26 cellular contexts compared by ENCODE assay signal in genomic region chr17:7063518-7064094, GRCh38. TPM values are rescaled to one million over a fixed set of nuclear protein-coding genes. Genes with fewer than 3 reads are reported as not detected.
DNase-seq lines count a peak whose midpoint lies in the region; ATAC-seq, FAIRE-seq and TF ChIP-seq lines count a peak whose summit lies in the region.
"Had no signal": no experiment of that assay in that cellular context is flagged by ENCODE, and none has a peak within 500 bp of the region (broad histone marks: within the 10 kb centered on the region; RNA-seq: fewer than 3 reads in every experiment).

No MANE protein-coding gene starts in this region.

- no peak overlapping the region for H3K4me3 Mint-ChIP-seq in effector memory CD8-positive, alpha-beta T cell
- no peak overlapping the region for H3K4me3 Mint-ChIP-seq in naive thymus-derived CD4-positive, alpha-beta T cell
- H3K4me3 Mint-ChIP-seq: dendritic cell treated with granulocyte-macrophage colony-stimulating factor and Interleukin-4, amounts not matched to agents 40 ng/mL and 50 ng/mL, for 4 days; T-helper 1 cell treated with Interleukin-12 subunit alpha and Interleukin-12 subunit beta and Interleukin-4 antibody, amounts not matched to agents 30 μg/mL and 1 μg/mL, for 36 hours had no signal

- no peak overlapping the region for H3K4me3 ChIP-seq in A549
- H3K4me3 ChIP-seq in fibroblast of the aortic adventitia (ENCODE audit: low read depth, low read length): no peak overlapping the region
- no peak overlapping the region for H3K4me3 ChIP-seq in naive thymus-derived CD4-positive, alpha-beta T cell (ENCODE audit: low read length)
- H3K4me3 ChIP-seq: BLaER1 treated with 17β-estradiol and CSF1 and Interleukin-3, amounts not matched to agents 10 nM and 100 nM; body of pancreas; esophagus squamous epithelium; right lobe of liver; SJCRH30; tibial nerve had no signal

- H3K4me2 ChIP-seq in A549: peak overlapping the region; percentile 5; the same call in 1 of the 3 replicates

- TF ChIP-seq POLR2A in A549 (IDR thresholded peaks at IDR 0.05; ENCODE audit: low read length): no peak

- peaks cover 43% of the 10 kb centered on the region for H3K4me1 ChIP-seq in A549
- no peaks in the 10 kb centered on the region for H3K4me1 ChIP-seq in naive thymus-derived CD4-positive, alpha-beta T cell (ENCODE audit: control insufficient read depth in 2 of 2, insufficient read depth in 2 of 2, low read length in 2 of 2)
- H3K4me1 ChIP-seq: body of pancreas, right lobe of liver, SJCRH30, tibial nerve had no signal

- peak overlapping the region; percentile 11 to 91; a peak in 4 of 6 replicates for H3K27ac ChIP-seq in A549
- no peak overlapping the region for H3K27ac ChIP-seq in naive thymus-derived CD4-positive, alpha-beta T cell (ENCODE audit: low read depth, low read length)
- H3K27ac ChIP-seq: BLaER1 treated with 17β-estradiol and CSF1 and Interleukin-3, amounts not matched to agents 10 nM and 100 nM; body of pancreas; esophagus squamous epithelium; right lobe of liver; SJCRH30; tibial nerve; VCaP had no signal

- H3K4me1 Mint-ChIP-seq in effector memory CD8-positive, alpha-beta T cell (ENCODE audit: low read depth in 2 of 2): no peaks in the 10 kb centered on the region
- H3K4me1 Mint-ChIP-seq in naive thymus-derived CD4-positive, alpha-beta T cell: peaks cover 0 to 8% (median 4%) of the 10 kb centered on the region in 7 donors

- peaks cover 4% of the 10 kb centered on the region for H3K36me3 Mint-ChIP-seq in effector memory CD8-positive, alpha-beta T cell (ENCODE audit: insufficient read depth)
- H3K36me3 Mint-ChIP-seq in naive thymus-derived CD4-positive, alpha-beta T cell: peaks cover 0 to 11% (median 6%) of the 10 kb centered on the region in 5 donors

- H3K9me3 ChIP-seq in A549: peaks cover 8% of the 10 kb centered on the region; the same call in 1 of the 3 replicates
- H3K9me3 ChIP-seq in naive thymus-derived CD4-positive, alpha-beta T cell (ENCODE audit: control insufficient read depth in 2 of 3, low read length in 3 of 3): peaks cover 0 to 8% (median 0%) of the 10 kb centered on the region in 3 experiments
- H3K9me3 ChIP-seq: right lobe of liver, SJCRH30 had no signal

- intact Hi-C loops in naive thymus-derived CD4-positive, alpha-beta T cell (cut with micrococcal nuclease): no loop called here

- H3K27me3 ChIP-seq in naive thymus-derived CD4-positive, alpha-beta T cell (ENCODE audit: control insufficient read depth in 2 of 2, insufficient read depth in 2 of 2, low read length in 2 of 2): no peaks in the 10 kb centered on the region
- H3K27me3 ChIP-seq: BLaER1 treated with 17β-estradiol and CSF1 and Interleukin-3, amounts not matched to agents 10 nM and 100 nM; body of pancreas; esophagus squamous epithelium; right lobe of liver; SJCRH30; tibial nerve had no signal

- FAIRE-seq in A549 (lab: Jason Lieb, UNC): peak; percentile 90
- FAIRE-seq: HTR-8/SVneo had no signal

- 58% methylated on average over 6 of the region's 6 CpGs for WGBS in A549 (ENCODE audit: missing lambda C conversion rate)

- no peak for TF ChIP-seq CTCF in A549 (IDR thresholded peaks at IDR 0.05)
- no peak for TF ChIP-seq CTCF in fibroblast of the aortic adventitia (IDR thresholded peaks at IDR 0.05; ENCODE audit: insufficient read depth, low read length)

- peaks cover 3 to 14% of the 10 kb centered on the region in 2 donors for H3K9me3 Mint-ChIP-seq in effector memory CD8-positive, alpha-beta T cell
- H3K9me3 Mint-ChIP-seq in naive thymus-derived CD4-positive, alpha-beta T cell: peaks cover 5 to 23% (median 11%) of the 10 kb centered on the region in 11 donors

- no peak overlapping the region for H3K27ac Mint-ChIP-seq in effector memory CD8-positive, alpha-beta T cell
- H3K27ac Mint-ChIP-seq in naive thymus-derived CD4-positive, alpha-beta T cell: no peak overlapping the region
- H3K27ac Mint-ChIP-seq: activated naive CD4-positive, alpha-beta T cell treated with anti-CD3 and anti-CD28 coated beads, Interleukin-2, amount 50 U/mL, for 24 hours; T-helper 1 cell treated with Interleukin-12 subunit alpha and Interleukin-12 subunit beta and Interleukin-4 antibody, amounts not matched to agents 30 μg/mL and 1 μg/mL, for 36 hours had no signal

- POLR2A ChIA-PET in A549 (lab: Yijun Ruan, JAX): no interaction called here
- POLR2A ChIA-PET in naive thymus-derived CD4-positive, alpha-beta T cell (lab: Charles Lee): no interaction called here

- CTCF ChIA-PET in A549 (lab: Yijun Ruan, JAX): interaction anchor here (0.9 to 34.0 kb wide), 7 partner anchors 9 to 233 kb away, joined by 3 to 1477 read pairs (median 12); partner anchors contain the start of gene ASGR2
- CTCF ChIA-PET in naive thymus-derived CD4-positive, alpha-beta T cell (lab: Charles Lee): interaction anchor here (0.7 to 1.6 kb wide), 2 partner anchors 8 to 18 kb away, joined by 3 to 9 read pairs; no protein-coding TSS in a partner anchor

- peaks cover 21 to 68% of the 10 kb centered on the region in 2 donors for H3K27me3 Mint-ChIP-seq in effector memory CD8-positive, alpha-beta T cell
- H3K27me3 Mint-ChIP-seq in naive thymus-derived CD4-positive, alpha-beta T cell: peaks cover 0 to 13% (median 3%) of the 10 kb centered on the region in 5 donors
- H3K27me3 Mint-ChIP-seq: activated naive CD4-positive, alpha-beta T cell treated with anti-CD3 and anti-CD28 coated beads, Interleukin-2, amount 50 U/mL, for 24 hours; dendritic cell treated with granulocyte-macrophage colony-stimulating factor and Interleukin-4, amounts not matched to agents 40 ng/mL and 50 ng/mL, for 4 days had no signal

- DNase-seq in A549 (ENCODE audit: low read depth in 1 of 2, low spot score in 1 of 2) (no peak), amniotic epithelial cell (ENCODE audit: low read depth) (peak; percentile 46), fibroblast of the aortic adventitia (ENCODE audit: low read depth) (peak; percentile 28)
- no peak for DNase-seq in effector memory CD8-positive, alpha-beta T cell
- DNase-seq in naive thymus-derived CD4-positive, alpha-beta T cell: no peak
- DNase-seq: activated CD4-positive, alpha-beta T cell treated with anti-CD3 and anti-CD28 coated beads, Interleukin-2, amount 50 U/mL, for 4 hours; activated T-cell treated with anti-CD3 and anti-CD28 coated beads, Interleukin-2, amount 50 U/mL, for 1 hour; body of pancreas; esophagus squamous epithelium; left ventricle myocardium superior; NCI-H1417 treated with DMSO at 0.1 percent for 48 hours; NCI-H774; OCI-M1; SJCRH30; stimulated activated naive CD4-positive, alpha-beta T cell treated with Interleukin-2 at 50 U/mL for 16 hours had no signal

- TF ChIP-seq EP300 in A549 (IDR thresholded peaks at IDR 0.05): no peak

- TF ChIP-seq RAD21 in A549 (conservative IDR thresholded peaks at IDR 0.05 in 1 of 2, IDR thresholded peaks at IDR 0.05 in 1 of 2): no peak

- no peak for ATAC-seq in A549
- no peak for ATAC-seq in GM18858 (IDR thresholded peaks at IDR 0.05; ENCODE audit: unreplicated experiment)
- no peak for ATAC-seq in effector memory CD8-positive, alpha-beta T cell (replicated peaks)
- no peak for ATAC-seq in naive thymus-derived CD4-positive, alpha-beta T cell
- ATAC-seq: body of pancreas, right lobe of liver had no signal

- H3K36me3 ChIP-seq in naive thymus-derived CD4-positive, alpha-beta T cell (ENCODE audit: control insufficient read depth in 2 of 3, insufficient read depth in 3 of 3, low read length in 3 of 3): no peaks in the 10 kb centered on the region
- H3K36me3 ChIP-seq: esophagus squamous epithelium, right lobe of liver, SJCRH30 had no signal

RNA-seq across cellular contexts. Expression of gene CLEC10A, which starts 16.4 kb away (rescaled TPM):
- polyA plus RNA-seq in A549 (2011; rRNA removed) (not detected in 2 replicates), A549 (2017; fragmentation: RNase III; extraction: RNeasy Plus Mini Kit Qiagen cat#74134 plus additional on column Dnase treatment) (not detected in 3 replicates)
- polyA plus RNA-seq in A549 (2012; cell fraction: cytosol; rRNA removed): not detected in 2 replicates
- polyA plus RNA-seq in A549 (2012; cell fraction: nucleus; rRNA removed): not detected in 2 replicates
- polyA minus RNA-seq in A549 (2011; rRNA and poly(A)+ RNA removed): not detected in 2 replicates
- not detected in 2 replicates for total RNA-seq in fibroblast of the aortic adventitia (ENCODE audit: low replicate concordance)
- 10 to 100 TPM in 1 of 5 experiments, 1 to 10 TPM in 3, not detected in 1; 1.4 to 10.6 (median 4.9) TPM for total RNA-seq in naive thymus-derived CD4-positive, alpha-beta T cell
- not detected for polyA plus RNA-seq in naive thymus-derived CD4-positive, alpha-beta T cell
- total RNA-seq: A673, osteocyte, SJCRH30 had no signal

RNA-seq across cellular contexts. Expression of gene SLC16A11, which starts 19.7 kb away (rescaled TPM):
- not detected in 2 replicates for polyA plus RNA-seq in A549 (2011; rRNA removed)
- polyA plus RNA-seq in A549 (2012; cell fraction: cytosol; rRNA removed): not detected in 2 replicates
- 0.08 TPM in 1 of 2 replicates, not detected in the other for polyA plus RNA-seq in A549 (2012; cell fraction: nucleus; rRNA removed)
- polyA plus RNA-seq in A549 (2017; fragmentation: RNase III; extraction: RNeasy Plus Mini Kit Qiagen cat#74134 plus additional on column Dnase treatment): not detected in 3 replicates
- polyA minus RNA-seq in A549 (2011; rRNA and poly(A)+ RNA removed): not detected in 2 replicates
- total RNA-seq in fibroblast of the aortic adventitia (ENCODE audit: low replicate concordance): 0.27 and 2.4 TPM in 2 replicates
- total RNA-seq in naive thymus-derived CD4-positive, alpha-beta T cell: 1 to 10 TPM in 3 of 5 experiments, under 1 TPM in 2; 0.24 to 1.7 (median 1.4) TPM
- polyA plus RNA-seq in naive thymus-derived CD4-positive, alpha-beta T cell: 1 to 10 TPM; 1.1 TPM
- total RNA-seq: SJCRH30 had no signal

RNA-seq across cellular contexts. Expression of gene SLC16A13, which starts 27.8 kb away (rescaled TPM):
- 6.2 and 8.0 TPM in 2 replicates for polyA plus RNA-seq in A549 (2011; rRNA removed)
- polyA plus RNA-seq in A549 (2012; cell fraction: cytosol; rRNA removed): 7.9 and 11.7 TPM in 2 replicates
- 16.2 and 19.5 TPM in 2 replicates for polyA plus RNA-seq in A549 (2012; cell fraction: nucleus; rRNA removed)
- 6.2 to 10.9 TPM (median 10.4 TPM) in 3 replicates for polyA plus RNA-seq in A549 (2017; fragmentation: RNase III; extraction: RNeasy Plus Mini Kit Qiagen cat#74134 plus additional on column Dnase treatment)
- 8.2 and 8.4 TPM in 2 replicates for polyA minus RNA-seq in A549 (2011; rRNA and poly(A)+ RNA removed)
- total RNA-seq in fibroblast of the aortic adventitia (ENCODE audit: low replicate concordance): 0.72 and 3.1 TPM in 2 replicates
- 10 to 100 TPM in 3 of 5 experiments, 1 to 10 TPM in 2; 3.4 to 20.9 (median 15.0) TPM for total RNA-seq in naive thymus-derived CD4-positive, alpha-beta T cell
- polyA plus RNA-seq in naive thymus-derived CD4-positive, alpha-beta T cell: 1 to 10 TPM; 1.8 to 3.5 TPM

RNA-seq across cellular contexts. Expression of gene BCL6B, which starts 40.8 kb away (rescaled TPM):
- polyA plus RNA-seq in A549 (2011; rRNA removed): 0.16 TPM in 1 of 2 replicates, not detected in the other
- 0.01 TPM in 1 of 2 replicates, not detected in the other for polyA plus RNA-seq in A549 (2012; cell fraction: cytosol; rRNA removed)
- 0.02 and 0.05 TPM in 2 replicates for polyA plus RNA-seq in A549 (2012; cell fraction: nucleus; rRNA removed)
- polyA plus RNA-seq in A549 (2017; fragmentation: RNase III; extraction: RNeasy Plus Mini Kit Qiagen cat#74134 plus additional on column Dnase treatment): 0.03 to 0.04 TPM in 2 of 3 replicates, not detected in the other
- polyA minus RNA-seq in A549 (2011; rRNA and poly(A)+ RNA removed): not detected in 2 replicates
- total RNA-seq in fibroblast of the aortic adventitia (ENCODE audit: low replicate concordance): 0.41 and 0.45 TPM in 2 replicates
- under 1 TPM in 1 of 5 experiments, not detected in 4; 0.70 TPM for total RNA-seq in naive thymus-derived CD4-positive, alpha-beta T cell
- polyA plus RNA-seq in naive thymus-derived CD4-positive, alpha-beta T cell: not detected
- total RNA-seq: osteocyte had no signal

RNA-seq across cellular contexts. Expression of gene ASGR2, which starts 51.0 kb away (rescaled TPM):
- polyA plus RNA-seq in A549 (2011; rRNA removed): 0.25 and 0.34 TPM in 2 replicates
- 0.10 and 0.11 TPM in 2 replicates for polyA plus RNA-seq in A549 (2012; cell fraction: cytosol; rRNA removed)
- 0.06 and 0.31 TPM in 2 replicates for polyA plus RNA-seq in A549 (2012; cell fraction: nucleus; rRNA removed)
- polyA plus RNA-seq in A549 (2017; fragmentation: RNase III; extraction: RNeasy Plus Mini Kit Qiagen cat#74134 plus additional on column Dnase treatment): 0.06 TPM in 1 of 3 replicates, not detected in the others
- polyA minus RNA-seq in A549 (2011; rRNA and poly(A)+ RNA removed): not detected in 2 replicates
- not detected in 2 replicates for total RNA-seq in fibroblast of the aortic adventitia (ENCODE audit: low replicate concordance)
- total RNA-seq in naive thymus-derived CD4-positive, alpha-beta T cell: 10 to 100 TPM in 1 of 5 experiments, 1 to 10 TPM in 1, under 1 TPM in 1, not detected in 2; 0.27 to 15.0 (median 1.9) TPM
- not detected for polyA plus RNA-seq in naive thymus-derived CD4-positive, alpha-beta T cell
- total RNA-seq: A673, body of pancreas, osteocyte, SJCRH30 had no signal

Comparison
In these comparisons a context has a peak if more than half of its experiments do, and no peak if none do; other contexts are left out.
1. DNase-seq: peak in amniotic epithelial cell (single experiment) and fibroblast of the aortic adventitia (single experiment); none in A549 (0 of 2), effector memory CD8-positive, alpha-beta T cell (0 of 3) and naive thymus-derived CD4-positive, alpha-beta T cell (0 of 9).